19 cellular contexts compared by ENCODE assay signal in genomic region chr1:203049077-203049476, GRCh38. TPM values are rescaled to one million over a fixed set of nuclear protein-coding genes. Genes with fewer than 3 reads are reported as not detected.
"Had no signal": no experiment of that assay in that cellular context is flagged by ENCODE, and none has a peak within 500 bp of the region (broad histone marks: within the 10 kb centered on the region; RNA-seq: fewer than 3 reads in every experiment).

No MANE protein-coding gene starts in this region.

- H3K27me3 ChIP-seq: MG63, Peyer's patch had no signal

- H3K4me1 ChIP-seq: Peyer's patch had no signal

- H3K4me3 ChIP-seq: MG63, PC-9, Peyer's patch, SJSA1, SK-N-MC had no signal

- FAIRE-seq: HepG2 had no signal

- H3K27ac ChIP-seq: PC-9, Peyer's patch, SJSA1, SK-N-MC had no signal

- DNase-seq: IMR-90, KG1, MG63, NCI-H1092, NCI-H1436, NCI-H2029, NCI-H2081 treated with DMSO at 0.1 percent for 48 hours, NCI-H446 treated with DMSO at 0.1 percent for 48 hours, PC-9, Peyer's patch, SHP77 treated with DMSO at 0.1 percent for 48 hours had no signal

- H3K9me3 ChIP-seq: MG63, Peyer's patch, SJSA1 had no signal

- H3K36me3 ChIP-seq: MG63, Peyer's patch, SJSA1 had no signal

- ATAC-seq: Right ventricle myocardium inferior had no signal

RNA-seq across cellular contexts. Expression of gene PPFIA4, which starts 22.8 kb away (rescaled TPM):
- total RNA-seq: HepG2, SJSA1 had no signal

RNA-seq across cellular contexts. Expression of gene MYOG, which starts 36.7 kb away (rescaled TPM):
- total RNA-seq: HepG2; HT1080; IMR-90; OCI-LY7; PC-9; Peyer's patch; Right ventricle myocardium inferior; RPMI7951; SJSA1; T-helper 1 cell treated with Interleukin-12 subunit alpha and Interleukin-12 subunit beta and Interleukin-4 antibody, amounts not matched to agents 30 ng/mL and 1 ng/mL, for 36 hours had no signal
- polyA plus RNA-seq: HepG2, IMR-90 had no signal
